In the genomic region with DNA sequence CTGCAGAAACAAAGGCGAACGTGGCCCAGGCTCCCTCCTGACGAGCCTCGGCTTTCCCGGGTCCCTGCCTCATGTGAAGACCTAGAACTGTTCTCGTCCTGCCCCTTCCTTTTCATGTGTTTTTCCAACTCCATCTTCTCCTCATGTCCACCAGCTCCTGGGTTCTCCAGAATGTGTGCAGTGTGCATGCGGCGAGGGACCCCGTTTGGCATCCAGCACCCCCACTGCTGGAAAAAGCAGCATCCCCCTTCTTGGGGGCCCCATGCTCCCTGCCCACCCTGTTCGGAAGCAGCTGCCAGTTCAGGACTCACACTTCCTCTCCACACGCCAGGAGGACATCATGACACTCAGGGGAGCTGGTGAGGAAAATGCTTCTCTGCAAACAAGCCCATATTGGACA, we compare ENCODE assay signal across 21 cellular contexts.
"Had no signal": no experiment of that assay in that cellular context is flagged by ENCODE, and none has a peak within 500 bp of the region (broad histone marks: within the 10 kb centered on the region; RNA-seq: fewer than 3 reads in every experiment).

No MANE protein-coding gene starts in this region.

- FAIRE-seq: keratinocyte had no signal

- H3K9me3 ChIP-seq: ascending aorta, thyroid gland had no signal

- H3K27ac ChIP-seq: adrenal gland, ascending aorta, heart right ventricle, thyroid gland, upper lobe of right lung had no signal

- ATAC-seq: activated naive CD4-positive, alpha-beta T cell treated with anti-CD3 and anti-CD28 coated beads, Interleukin-2, amount 50 U/mL, for 72 hours; activated T-cell treated with anti-CD3 and anti-CD28 coated beads, Interleukin-2, amount 50 U/mL, for 4 hours; heart right ventricle; left colon; stimulated activated naive CD8-positive, alpha-beta T cell treated with anti-CD3 and anti-CD28 coated beads, Interleukin-15, Interleukin-2, amounts not matched to agents 100 U/mL and 50 U/mL, for 24 hours; upper lobe of right lung had no signal

- H3K36me3 ChIP-seq: adrenal gland, ascending aorta, heart right ventricle, thyroid gland, upper lobe of right lung had no signal

- H3K27me3 ChIP-seq: adrenal gland, ascending aorta, thyroid gland, upper lobe of right lung had no signal

- H3K4me3 ChIP-seq: adrenal gland, ascending aorta, heart right ventricle, thyroid gland, upper lobe of right lung had no signal

- H3K4me1 ChIP-seq: adrenal gland, ascending aorta, heart right ventricle, thyroid gland, upper lobe of right lung had no signal

- DNase-seq: activated B cell treated with CpG ODN at 0.5 μM for 24 hours; activated CD4-positive, alpha-beta T cell treated with anti-CD3 and anti-CD28 coated beads for 4 hours; activated CD4-positive, alpha-beta T cell treated with anti-CD3 and anti-CD28 coated beads, Interleukin-2, amount 50 U/mL, for 48 hours; activated CD8-positive, alpha-beta memory T cell treated with anti-CD3 and anti-CD28 coated beads, Interleukin-2, amount 50 U/mL, for 48 hours; activated T-cell treated with anti-CD3 and anti-CD28 coated beads, Interleukin-2, amount 50 U/mL, for 4 hours; adrenal gland; effector CD4-positive, alpha-beta T cell; erythroblast; foreskin fibroblast; heart right ventricle; left colon; naive B cell; stimulated activated CD4-positive, alpha-beta T cell treated with anti-CD3 and anti-CD28 coated beads, Interleukin-4, amount 100 ng/mL, for 24 hours; stimulated activated naive CD8-positive, alpha-beta T cell treated with anti-CD3 and anti-CD28 coated beads, Interleukin-15, Interleukin-2, amounts not matched to agents 100 U/mL and 50 U/mL, for 24 hours; substantia nigra; T-helper 1 cell; thyroid gland; upper lobe of right lung had no signal
